13 cellular contexts compared by ENCODE assay signal in genomic region chr1:243496806-243497205, GRCh38.
DNase-seq lines count a peak whose midpoint lies in the region; ATAC-seq and TF ChIP-seq lines count a peak whose summit lies in the region.
"Had no signal": no experiment of that assay in that cellular context is flagged by ENCODE, and none has a peak within 500 bp of the region (broad histone marks: within the 10 kb centered on the region; RNA-seq: fewer than 3 reads in every experiment).

No MANE protein-coding gene starts in this region.

- H3K4me3 ChIP-seq in spleen (no peak overlapping the region), testis (no peak overlapping the region)
- H3K4me3 ChIP-seq: suprapubic skin had no signal

- peaks cover 5% of the 10 kb centered on the region for H3K4me1 Mint-ChIP-seq in activated T-helper 17 cell treated with anti-CD3 and anti-CD28 coated beads, Interleukin-2, amount 50 U/mL, for 72 hours

- H3K36me3 ChIP-seq in spleen (peaks cover 0 to 41% (median 2%) of the 10 kb centered on the region in 6 donors), testis (ENCODE audit: low read depth, missing control alignments) (no peaks in the 10 kb centered on the region)

- peaks cover 22% of the 10 kb centered on the region for H3K36me3 Mint-ChIP-seq in activated T-helper 17 cell treated with anti-CD3 and anti-CD28 coated beads, Interleukin-2, amount 50 U/mL, for 72 hours (ENCODE audit: low read depth)

- H3K9me3 ChIP-seq in spleen (no peaks in the 10 kb centered on the region), testis (no peaks in the 10 kb centered on the region)
- H3K9me3 ChIP-seq: suprapubic skin had no signal

- DNase-seq in GM13977 (ENCODE audit: low spot score) (peak; percentile 19), spleen (no peak), testis (no peak), NCI-H146 (lab: John Stamatoyannopoulos, UW) (no peak)
- DNase-seq in activated CD4-positive, CD25-positive, alpha-beta regulatory T cell treated with anti-CD3 and anti-CD28 coated beads, Interleukin-2, amount 50 U/mL, for 72 hours: no peak
- DNase-seq: activated CD4-positive, alpha-beta T cell treated with anti-CD3 and anti-CD28 coated beads for 4 hours; central memory CD4-positive, alpha-beta T cell; SIG-M5 had no signal

- ATAC-seq in activated T-helper 17 cell treated with anti-CD3 and anti-CD28 coated beads, Interleukin-2, amount 50 U/mL, for 72 hours (replicated peaks): no peak
- ATAC-seq in HG02840 (IDR thresholded peaks at IDR 0.05; ENCODE audit: low FRiP score, unreplicated experiment): no peak

- in situ Hi-C loops in GM13977 (cut with MboI; ENCODE audit: low pct_unique_long_range_greater_than_20kb, low sequenced_read_pairs, unreplicated experiment): no loop called here

- 90 to 96% (median 92%) methylated on average over 11 of the region's 11 CpGs for WGBS in spleen, 5 donors
- WGBS in testis, 2 donors: 94 to 96% methylated on average over 7 to 11 of the region's 11 CpGs

- peak overlapping the region; percentile 40 for H3K27ac Mint-ChIP-seq in activated T-helper 17 cell treated with anti-CD3 and anti-CD28 coated beads, Interleukin-2, amount 50 U/mL, for 72 hours

- intact Hi-C loops in spleen (cut with DNase I; ENCODE audit: low total_unique reads): no loop called here
- intact Hi-C loops in testis (cut with DNase I; ENCODE audit: low total_unique reads): no loop called here

- TF ChIP-seq POLR2A in spleen (IDR thresholded peaks at IDR 0.05): no peak
- TF ChIP-seq POLR2A in testis (IDR thresholded peaks at IDR 0.05): no peak

- H3K27me3 Mint-ChIP-seq in activated T-helper 17 cell treated with anti-CD3 and anti-CD28 coated beads, Interleukin-2, amount 50 U/mL, for 72 hours: no peaks in the 10 kb centered on the region

- H3K4me1 ChIP-seq in spleen: peaks cover 0 to 25% (median 9%) of the 10 kb centered on the region in 6 donors
- H3K4me1 ChIP-seq in testis: no peaks in the 10 kb centered on the region
- H3K4me1 ChIP-seq: suprapubic skin had no signal

- no peaks in the 10 kb centered on the region for H3K9me3 Mint-ChIP-seq in activated T-helper 17 cell treated with anti-CD3 and anti-CD28 coated beads, Interleukin-2, amount 50 U/mL, for 72 hours

- H3K4me3 Mint-ChIP-seq in activated T-helper 17 cell treated with anti-CD3 and anti-CD28 coated beads, Interleukin-2, amount 50 U/mL, for 72 hours: no peak overlapping the region

- H3K27ac ChIP-seq in layer of hippocampus (ENCODE audit: low read depth, low read length) (peak overlapping the region; percentile 86), spleen (peak overlapping the region in 5 of 8 donors; percentile 75 to 84 (median 81)), testis (no peak overlapping the region)
- H3K27ac ChIP-seq: parathyroid adenoma had no signal

- H3K27me3 ChIP-seq in layer of hippocampus (ENCODE audit: control insufficient read depth, insufficient read depth, low read length): no peaks in the 10 kb centered on the region
- no peaks in the 10 kb centered on the region for H3K27me3 ChIP-seq in spleen (replicated peaks in 1 of 7)
- no peaks in the 10 kb centered on the region for H3K27me3 ChIP-seq in testis
- H3K27me3 ChIP-seq: suprapubic skin had no signal

- TF ChIP-seq CTCF in GM13977 (IDR thresholded peaks at IDR 0.05; ENCODE audit: extremely low read depth, insufficient read depth, missing control alignments) (no peak), spleen (IDR thresholded peaks at IDR 0.05 in 8 of 11, conservative IDR thresholded peaks at IDR 0.05 in 3 of 11) (no peak), testis (IDR thresholded peaks at IDR 0.05) (no peak)

Comparison
In these comparisons a context has a peak if more than half of its experiments do, and no peak if none do; other contexts are left out.
1. H3K27ac ChIP-seq: peak in layer of hippocampus (single experiment) and spleen (5 of 8); none in testis (0 of 2).